In the genomic region with DNA sequence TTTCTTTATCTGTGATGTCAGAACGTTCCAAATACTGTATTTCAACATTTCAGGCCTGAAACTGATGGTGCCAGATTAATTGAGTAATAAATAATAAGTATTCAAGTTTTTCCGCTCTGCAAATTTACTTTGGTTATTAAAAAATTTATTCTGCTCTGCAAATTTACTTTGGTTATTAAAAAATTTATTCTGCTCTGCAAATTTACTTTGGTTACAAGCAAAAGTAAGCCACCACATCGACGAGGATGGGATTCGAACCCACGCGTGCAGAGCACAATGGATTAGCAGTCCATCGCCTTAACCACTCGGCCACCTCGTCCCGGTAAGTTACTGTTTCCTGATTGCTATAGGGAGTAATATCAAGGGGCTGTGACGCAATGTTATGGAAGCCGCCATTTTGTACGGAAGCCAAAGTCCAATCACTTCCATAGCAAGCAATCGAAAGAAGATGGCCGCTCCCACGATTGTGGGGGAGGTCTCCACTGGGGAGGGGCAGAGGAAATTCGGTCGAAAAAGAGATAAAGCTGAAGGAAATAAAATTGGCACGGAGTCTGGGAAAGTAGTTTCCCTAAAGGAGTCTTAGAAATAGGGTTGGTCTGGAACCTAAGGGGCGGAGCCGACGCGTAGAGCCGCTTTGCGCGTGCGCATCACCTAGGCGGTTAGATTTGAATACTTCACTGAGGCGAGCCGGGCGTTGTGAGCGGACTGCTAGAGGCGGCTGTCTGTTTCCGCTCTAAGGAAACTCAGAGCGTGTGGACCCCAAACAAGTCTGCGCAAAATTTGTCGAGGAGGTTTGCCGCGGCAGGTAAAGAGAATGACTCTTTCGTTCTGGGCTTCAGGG, we compare ENCODE assay signal across 1 cellular context.
TF ChIP-seq lines count a peak whose summit lies in the region.

A gene with protein sequence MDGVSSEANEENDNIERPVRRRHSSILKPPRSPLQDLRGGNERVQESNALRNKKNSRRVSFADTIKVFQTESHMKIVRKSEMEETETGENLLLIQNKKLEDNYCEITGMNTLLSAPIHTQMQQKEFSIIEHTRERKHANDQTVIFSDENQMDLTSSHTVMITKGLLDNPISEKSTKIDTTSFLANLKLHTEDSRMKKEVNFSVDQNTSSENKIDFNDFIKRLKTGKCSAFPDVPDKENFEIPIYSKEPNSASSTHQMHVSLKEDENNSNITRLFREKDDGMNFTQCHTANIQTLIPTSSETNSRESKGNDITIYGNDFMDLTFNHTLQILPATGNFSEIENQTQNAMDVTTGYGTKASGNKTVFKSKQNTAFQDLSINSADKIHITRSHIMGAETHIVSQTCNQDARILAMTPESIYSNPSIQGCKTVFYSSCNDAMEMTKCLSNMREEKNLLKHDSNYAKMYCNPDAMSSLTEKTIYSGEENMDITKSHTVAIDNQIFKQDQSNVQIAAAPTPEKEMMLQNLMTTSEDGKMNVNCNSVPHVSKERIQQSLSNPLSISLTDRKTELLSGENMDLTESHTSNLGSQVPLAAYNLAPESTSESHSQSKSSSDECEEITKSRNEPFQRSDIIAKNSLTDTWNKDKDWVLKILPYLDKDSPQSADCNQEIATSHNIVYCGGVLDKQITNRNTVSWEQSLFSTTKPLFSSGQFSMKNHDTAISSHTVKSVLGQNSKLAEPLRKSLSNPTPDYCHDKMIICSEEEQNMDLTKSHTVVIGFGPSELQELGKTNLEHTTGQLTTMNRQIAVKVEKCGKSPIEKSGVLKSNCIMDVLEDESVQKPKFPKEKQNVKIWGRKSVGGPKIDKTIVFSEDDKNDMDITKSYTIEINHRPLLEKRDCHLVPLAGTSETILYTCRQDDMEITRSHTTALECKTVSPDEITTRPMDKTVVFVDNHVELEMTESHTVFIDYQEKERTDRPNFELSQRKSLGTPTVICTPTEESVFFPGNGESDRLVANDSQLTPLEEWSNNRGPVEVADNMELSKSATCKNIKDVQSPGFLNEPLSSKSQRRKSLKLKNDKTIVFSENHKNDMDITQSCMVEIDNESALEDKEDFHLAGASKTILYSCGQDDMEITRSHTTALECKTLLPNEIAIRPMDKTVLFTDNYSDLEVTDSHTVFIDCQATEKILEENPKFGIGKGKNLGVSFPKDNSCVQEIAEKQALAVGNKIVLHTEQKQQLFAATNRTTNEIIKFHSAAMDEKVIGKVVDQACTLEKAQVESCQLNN (N-terminal part only) (plus strand): TSS at position 662 of the 841 bp plus-strand sequence. CDS start 8,683 bp downstream, outside the sequence.

TF ChIP-seq in K562, 482 proteins besides CTCF, POLR2A, EP300 and RAD21 (continued from another document and continues in another):
- TF ChIP-seq, protein P1, sequence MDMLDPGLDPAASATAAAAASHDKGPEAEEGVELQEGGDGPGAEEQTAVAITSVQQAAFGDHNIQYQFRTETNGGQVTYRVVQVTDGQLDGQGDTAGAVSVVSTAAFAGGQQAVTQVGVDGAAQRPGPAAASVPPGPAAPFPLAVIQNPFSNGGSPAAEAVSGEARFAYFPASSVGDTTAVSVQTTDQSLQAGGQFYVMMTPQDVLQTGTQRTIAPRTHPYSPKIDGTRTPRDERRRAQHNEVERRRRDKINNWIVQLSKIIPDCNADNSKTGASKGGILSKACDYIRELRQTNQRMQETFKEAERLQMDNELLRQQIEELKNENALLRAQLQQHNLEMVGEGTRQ (CRISPR knock-in tag; IDR thresholded peaks at IDR 0.05), result no peak
- no peak for TF ChIP-seq ZNF589 (CRISPR knock-in tag; IDR thresholded peaks at IDR 0.05; ENCODE audit: low read depth)
- peak; percentile 99 for TF ChIP-seq CEBPG (CRISPR knock-in tag; IDR thresholded peaks at IDR 0.05)
- peak; percentile 100 for TF ChIP-seq CEBPG (tag; conservative IDR thresholded peaks at IDR 0.05 in 1 of 2, IDR thresholded peaks at IDR 0.05 in 1 of 2)
- TF ChIP-seq, protein P2, sequence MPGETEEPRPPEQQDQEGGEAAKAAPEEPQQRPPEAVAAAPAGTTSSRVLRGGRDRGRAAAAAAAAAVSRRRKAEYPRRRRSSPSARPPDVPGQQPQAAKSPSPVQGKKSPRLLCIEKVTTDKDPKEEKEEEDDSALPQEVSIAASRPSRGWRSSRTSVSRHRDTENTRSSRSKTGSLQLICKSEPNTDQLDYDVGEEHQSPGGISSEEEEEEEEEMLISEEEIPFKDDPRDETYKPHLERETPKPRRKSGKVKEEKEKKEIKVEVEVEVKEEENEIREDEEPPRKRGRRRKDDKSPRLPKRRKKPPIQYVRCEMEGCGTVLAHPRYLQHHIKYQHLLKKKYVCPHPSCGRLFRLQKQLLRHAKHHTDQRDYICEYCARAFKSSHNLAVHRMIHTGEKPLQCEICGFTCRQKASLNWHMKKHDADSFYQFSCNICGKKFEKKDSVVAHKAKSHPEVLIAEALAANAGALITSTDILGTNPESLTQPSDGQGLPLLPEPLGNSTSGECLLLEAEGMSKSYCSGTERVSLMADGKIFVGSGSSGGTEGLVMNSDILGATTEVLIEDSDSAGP (CRISPR knock-in tag; IDR thresholded peaks at IDR 0.05), result no peak
- 0 out of 2 replicates have a peak, but pooled peaks have one; percentile 48 for TF ChIP-seq DIDO1 (tag; IDR thresholded peaks at IDR 0.05; ENCODE audit: low read depth)
- TF ChIP-seq STAT5B (CRISPR knock-in tag; IDR thresholded peaks at IDR 0.05), result no peak
- TF ChIP-seq DACH1 (IDR thresholded peaks at IDR 0.05; ENCODE audit: partially characterized antibody), result peak; percentile 71
- TF ChIP-seq NONO (IDR thresholded peaks at IDR 0.05; ENCODE audit: low read depth in 2 of 2, low read length in 1 of 2), result peak in 1 of 2 experiments; percentile 67; a peak in 2 of 4 replicates
- peak; percentile 92 for TF ChIP-seq POLR3G (IDR thresholded peaks at IDR 0.05; ENCODE audit: extremely low read depth, insufficient read length, insufficient replicate concordance)
- TF ChIP-seq MXI1 (IDR thresholded peaks at IDR 0.05; ENCODE audit: low read depth, low read length), result no peak
- TF ChIP-seq SNIP1 (IDR thresholded peaks at IDR 0.05; ENCODE audit: low read depth), result no peak
- TF ChIP-seq RBM34 (IDR thresholded peaks at IDR 0.05; ENCODE audit: borderline replicate concordance, insufficient read depth, low read length), result no peak
- TF ChIP-seq, protein P3, sequence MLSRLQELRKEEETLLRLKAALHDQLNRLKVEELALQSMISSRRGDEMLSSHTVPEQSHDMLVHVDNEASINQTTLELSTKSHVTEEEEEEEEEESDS (CRISPR knock-in tag; IDR thresholded peaks at IDR 0.05), result no peak
- TF ChIP-seq BDP1 (IDR thresholded peaks at IDR 0.05; ENCODE audit: insufficient read depth, insufficient read length), result peak; percentile 80
- TF ChIP-seq ZNF584 (CRISPR knock-in tag; IDR thresholded peaks at IDR 0.05; ENCODE audit: low read depth), result peak; percentile 69; the same call in 1 of the 2 replicates
- TF ChIP-seq, protein P4, sequence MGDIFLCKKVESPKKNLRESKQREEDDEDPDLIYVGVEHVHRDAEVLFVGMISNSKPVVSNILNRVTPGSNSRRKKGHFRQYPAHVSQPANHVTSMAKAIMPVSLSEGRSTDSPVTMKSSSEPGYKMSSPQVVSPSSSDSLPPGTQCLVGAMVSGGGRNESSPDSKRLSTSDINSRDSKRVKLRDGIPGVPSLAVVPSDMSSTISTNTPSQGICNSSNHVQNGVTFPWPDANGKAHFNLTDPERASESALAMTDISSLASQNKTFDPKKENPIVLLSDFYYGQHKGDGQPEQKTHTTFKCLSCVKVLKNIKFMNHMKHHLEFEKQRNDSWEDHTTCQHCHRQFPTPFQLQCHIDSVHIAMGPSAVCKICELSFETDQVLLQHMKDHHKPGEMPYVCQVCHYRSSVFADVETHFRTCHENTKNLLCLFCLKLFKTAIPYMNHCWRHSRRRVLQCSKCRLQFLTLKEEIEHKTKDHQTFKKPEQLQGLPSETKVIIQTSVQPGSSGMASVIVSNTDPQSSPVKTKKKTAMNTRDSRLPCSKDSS (IDR thresholded peaks at IDR 0.05; ENCODE audit: low read depth, partially characterized antibody), result no peak
- no peak for TF ChIP-seq GABPB2 (CRISPR knock-in tag; conservative IDR thresholded peaks at IDR 0.05)
- TF ChIP-seq XRCC4 (IDR thresholded peaks at IDR 0.05; ENCODE audit: extremely low read depth, insufficient read depth, insufficient read length), result no peak
- peak; percentile 90 for TF ChIP-seq JUND (IDR thresholded peaks at IDR 0.05; ENCODE audit: borderline replicate concordance, low read depth, low read length)
- peak; percentile 90; the same call in 2 of the 3 replicates for TF ChIP-seq JUND (tag; IDR thresholded peaks at IDR 0.05; ENCODE audit: borderline replicate concordance, low read depth, low read length)
- TF ChIP-seq SRF (CRISPR knock-in tag; IDR thresholded peaks at IDR 0.05), result peak in 1 of 2 experiments; percentile 62; a peak in 1 of 4 replicates
- TF ChIP-seq ADNP (tag; IDR thresholded peaks at IDR 0.05), result peak; percentile 93
- TF ChIP-seq, protein P5, sequence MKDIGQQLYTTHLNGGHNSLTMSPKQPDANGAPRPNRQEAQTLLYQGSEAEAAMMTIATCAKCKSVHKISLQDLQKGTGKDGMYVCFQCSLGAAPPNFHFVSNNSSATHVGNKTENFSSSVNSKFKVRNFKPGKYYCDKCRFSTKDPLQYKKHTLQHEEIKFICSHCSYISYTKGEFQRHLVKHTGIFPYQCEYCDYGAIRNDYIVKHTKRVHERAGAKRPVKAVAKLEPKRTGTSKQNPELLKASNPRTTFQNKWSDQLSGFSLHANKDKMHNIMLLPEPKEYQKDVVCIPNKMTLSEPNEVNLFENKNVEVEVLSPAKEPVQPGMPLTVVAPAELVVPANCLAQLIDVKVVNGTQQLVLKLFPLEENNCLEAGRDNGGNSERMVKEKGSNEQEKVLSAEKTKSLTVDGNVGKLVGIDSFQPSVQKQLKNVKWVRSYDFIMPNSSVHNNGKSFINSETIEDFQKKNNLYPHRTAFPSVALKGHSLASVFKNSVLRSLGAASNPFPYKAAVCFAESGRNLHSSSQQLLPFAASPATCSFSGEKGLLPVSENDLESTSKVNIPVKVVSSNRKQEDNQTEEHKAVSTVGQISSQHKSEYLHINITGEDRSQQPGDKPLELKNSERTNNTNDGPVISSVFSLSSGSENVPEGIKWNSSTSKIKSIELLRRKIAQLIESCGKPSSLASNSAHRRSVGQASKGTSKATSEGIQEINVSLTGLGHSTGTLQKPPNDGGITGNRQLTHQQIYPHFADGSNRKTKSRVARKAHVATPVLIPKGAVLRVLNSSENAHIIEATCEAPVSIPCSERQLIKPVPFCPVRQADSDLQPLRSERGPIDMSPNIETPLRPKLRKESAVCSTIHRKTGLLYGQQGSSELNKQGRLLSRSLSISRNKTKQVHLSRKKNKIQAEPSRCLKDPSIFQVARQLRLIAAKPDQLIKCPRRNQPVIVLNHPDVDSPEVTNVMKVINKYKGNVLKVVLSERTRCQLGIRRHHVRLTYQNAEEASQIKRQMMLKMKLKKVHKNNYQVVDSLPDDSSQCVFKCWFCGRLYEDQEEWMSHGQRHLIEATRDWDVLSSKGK (CRISPR knock-in tag; IDR thresholded peaks at IDR 0.05), result no peak
- no peak for TF ChIP-seq ZBED1 (IDR thresholded peaks at IDR 0.05)
- TF ChIP-seq, protein P6, sequence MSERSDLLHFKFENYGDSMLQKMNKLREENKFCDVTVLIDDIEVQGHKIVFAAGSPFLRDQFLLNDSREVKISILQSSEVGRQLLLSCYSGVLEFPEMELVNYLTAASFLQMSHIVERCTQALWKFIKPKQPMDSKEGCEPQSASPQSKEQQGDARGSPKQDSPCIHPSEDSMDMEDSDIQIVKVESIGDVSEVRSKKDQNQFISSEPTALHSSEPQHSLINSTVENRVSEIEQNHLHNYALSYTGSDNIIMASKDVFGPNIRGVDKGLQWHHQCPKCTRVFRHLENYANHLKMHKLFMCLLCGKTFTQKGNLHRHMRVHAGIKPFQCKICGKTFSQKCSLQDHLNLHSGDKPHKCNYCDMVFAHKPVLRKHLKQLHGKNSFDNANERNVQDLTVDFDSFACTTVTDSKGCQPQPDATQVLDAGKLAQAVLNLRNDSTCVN (CRISPR knock-in tag; IDR thresholded peaks at IDR 0.05), result no peak
- TF ChIP-seq MTF1 (CRISPR knock-in tag; IDR thresholded peaks at IDR 0.05; ENCODE audit: borderline replicate concordance), result no peak
- TF ChIP-seq, protein P7, sequence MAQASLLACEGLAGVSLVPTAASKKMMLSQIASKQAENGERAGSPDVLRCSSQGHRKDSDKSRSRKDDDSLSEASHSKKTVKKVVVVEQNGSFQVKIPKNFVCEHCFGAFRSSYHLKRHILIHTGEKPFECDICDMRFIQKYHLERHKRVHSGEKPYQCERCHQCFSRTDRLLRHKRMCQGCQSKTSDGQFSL (CRISPR knock-in tag; IDR thresholded peaks at IDR 0.05), result peak; percentile 77
- TF ChIP-seq, protein P7 (tag; IDR thresholded peaks at IDR 0.05), result peak in 1 of 2 experiments; percentile 69; a peak in 1 of 4 replicates
- TF ChIP-seq ZFP36 (IDR thresholded peaks at IDR 0.05; ENCODE audit: low read depth, low read length, partially characterized antibody), result peak; percentile 62
- TF ChIP-seq ZNF316 (IDR thresholded peaks at IDR 0.05), result no peak
- no peak; the same call in 1 of the 2 replicates for TF ChIP-seq RBFOX2 (IDR thresholded peaks at IDR 0.05; ENCODE audit: low read depth, low read length)
- peak; percentile 47; the same call in 1 of the 2 replicates for TF ChIP-seq BHLHE40 (IDR thresholded peaks at IDR 0.05; ENCODE audit: low read length)
- TF ChIP-seq ZNF347 (CRISPR knock-in tag; IDR thresholded peaks at IDR 0.05; ENCODE audit: low read depth), result no peak
- no peak for TF ChIP-seq CBFA2T2 (conservative IDR thresholded peaks at IDR 0.05)
- TF ChIP-seq, protein P8, sequence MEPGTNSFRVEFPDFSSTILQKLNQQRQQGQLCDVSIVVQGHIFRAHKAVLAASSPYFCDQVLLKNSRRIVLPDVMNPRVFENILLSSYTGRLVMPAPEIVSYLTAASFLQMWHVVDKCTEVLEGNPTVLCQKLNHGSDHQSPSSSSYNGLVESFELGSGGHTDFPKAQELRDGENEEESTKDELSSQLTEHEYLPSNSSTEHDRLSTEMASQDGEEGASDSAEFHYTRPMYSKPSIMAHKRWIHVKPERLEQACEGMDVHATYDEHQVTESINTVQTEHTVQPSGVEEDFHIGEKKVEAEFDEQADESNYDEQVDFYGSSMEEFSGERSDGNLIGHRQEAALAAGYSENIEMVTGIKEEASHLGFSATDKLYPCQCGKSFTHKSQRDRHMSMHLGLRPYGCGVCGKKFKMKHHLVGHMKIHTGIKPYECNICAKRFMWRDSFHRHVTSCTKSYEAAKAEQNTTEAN (CRISPR knock-in tag; IDR thresholded peaks at IDR 0.05), result 0 out of 2 replicates have a peak, but pooled peaks have one; percentile 19
